ENCODE assay signal across 23 cellular contexts in the genomic region with DNA sequence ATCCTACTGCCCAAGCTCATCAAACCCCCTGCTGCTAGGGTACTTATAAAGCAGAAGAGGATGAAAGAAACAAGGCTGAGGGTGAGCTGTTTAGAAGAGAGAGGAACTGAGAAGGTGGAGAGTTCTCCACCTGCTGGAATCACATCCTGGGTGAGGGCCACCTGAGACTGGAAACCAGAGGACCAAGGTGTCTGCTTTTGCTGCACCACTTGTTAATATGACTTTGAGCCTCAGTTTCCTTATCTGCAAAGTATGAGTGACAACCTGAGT.
"Had no signal": no experiment of that assay in that cellular context is flagged by ENCODE, and none has a peak within 500 bp of the region (broad histone marks: within the 10 kb centered on the region; RNA-seq: fewer than 3 reads in every experiment).

No MANE protein-coding gene starts in this region.

- H3K9me3 ChIP-seq: Peyer's patch, SJCRH30, SK-N-SH had no signal

- DNase-seq: activated CD4-positive, alpha-beta memory T cell treated with anti-CD3 and anti-CD28 coated beads, Interleukin-2, amount 10 ng/mL, durations not matched to agents 7 days and 5 days; activated CD4-positive, alpha-beta T cell treated with anti-CD3 and anti-CD28 coated beads for 36 hours; activated CD4-positive, alpha-beta T cell treated with anti-CD3 and anti-CD28 coated beads, Interleukin-2, amount 50 U/mL, for 1 hour; activated gamma-delta T cell treated with Interleukin-2 at 50 U/mL for 16 hours; activated naive CD4-positive, alpha-beta T cell treated with anti-CD3 and anti-CD28 coated beads, Interleukin-2, amount 10 ng/mL, durations not matched to agents 7 days and 5 days; activated naive CD8-positive, alpha-beta T cell treated with anti-CD3 and anti-CD28 coated beads for 36 hours; activated T-cell treated with anti-CD3 and anti-CD28 coated beads for 4 hours; activated T-cell treated with anti-CD3 and anti-CD28 coated beads, Interleukin-2, amount 50 U/mL, for 48 hours; cerebellar nuclear complex; NCI-H1092; NCI-H1417; NCI-H1930; NCI-H345; NCI-H510A; NCI-H748 treated with DMSO at 0.1 percent for 48 hours; Peyer's patch; Right ventricle myocardium superior; SJCRH30; SK-N-SH; T-helper 1 cell had no signal

- H3K27ac ChIP-seq: Peyer's patch, RWPE1, SJCRH30, VCaP had no signal

- H3K4me1 ChIP-seq: Peyer's patch, SJCRH30 had no signal

- H3K9me2 ChIP-seq: SK-N-SH had no signal

- H3K4me2 ChIP-seq: SK-N-SH had no signal

- H3K9ac ChIP-seq: SK-N-SH had no signal

- H3K36me3 ChIP-seq: Peyer's patch, SJCRH30 had no signal

- H3K4me3 ChIP-seq: Peyer's patch, SJCRH30 had no signal

- ATAC-seq: activated CD4-positive, alpha-beta T cell treated with anti-CD3 and anti-CD28 coated beads for 36 hours had no signal

- H3K27me3 ChIP-seq: Peyer's patch, SJCRH30 had no signal

- FAIRE-seq: colon had no signal
